ENCODE assay signal across 1 cellular context in genomic region chr14:63993992-63994391, GRCh38.
TF ChIP-seq lines count a peak whose summit lies in the region.

No MANE protein-coding gene starts in this region.

TF ChIP-seq in endothelial cell of umbilical vein, 7 proteins besides CTCF, POLR2A, EP300 and RAD21 (continued from another document):
- TF ChIP-seq EZH2 (IDR thresholded peaks at IDR 0.05; ENCODE audit: borderline replicate concordance, low read depth, low read length, severe bottlenecking) (no peak), JUN (IDR thresholded peaks at IDR 0.05; ENCODE audit: borderline replicate concordance, insufficient read depth, insufficient read length, low read depth) (no peak), GATA2 (IDR thresholded peaks at IDR 0.05; ENCODE audit: insufficient read depth, insufficient read length, low read depth, low read length) (no peak)
